In the genomic region with DNA sequence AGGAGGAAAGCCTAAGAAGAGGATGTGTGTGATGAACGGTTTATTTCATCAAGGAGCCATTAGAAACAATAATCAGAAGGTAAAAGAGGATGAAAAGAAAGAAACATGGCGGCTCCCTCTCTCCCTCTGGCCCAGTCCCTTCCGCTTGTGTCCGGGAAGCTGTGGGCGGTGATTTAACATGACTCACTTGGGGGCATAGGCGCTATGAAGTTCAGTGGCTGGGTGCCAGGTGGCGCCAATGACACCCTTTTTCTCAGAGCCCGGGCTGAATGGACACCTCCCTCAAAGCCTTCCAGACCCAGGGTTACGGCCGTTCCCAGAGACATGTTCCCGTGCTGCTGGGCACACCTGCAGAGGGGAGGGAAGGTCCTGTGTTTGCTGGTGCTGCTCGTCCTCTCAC, we compare ENCODE assay signal across 1 cellular context.
TF ChIP-seq lines count a peak whose summit lies in the region.

No MANE protein-coding gene starts in this region.

TF ChIP-seq in K562, 482 proteins besides CTCF, POLR2A, EP300 and RAD21 (continued from another document):
- TF ChIP-seq HMG20B (CRISPR knock-in tag; IDR thresholded peaks at IDR 0.05) = no peak
- TF ChIP-seq HMG20A (CRISPR knock-in tag; conservative IDR thresholded peaks at IDR 0.05) = no peak
- no peak for TF ChIP-seq ZNF696 (CRISPR knock-in tag; conservative IDR thresholded peaks at IDR 0.05)
- no peak for TF ChIP-seq NCOA2 (IDR thresholded peaks at IDR 0.05; ENCODE audit: partially characterized antibody in 2 of 2)
- no peak for TF ChIP-seq ARID2 (IDR thresholded peaks at IDR 0.05)
- TF ChIP-seq HLTF (IDR thresholded peaks at IDR 0.05) = no peak
- TF ChIP-seq BMI1 (IDR thresholded peaks at IDR 0.05; ENCODE audit: low read length) = no peak
- no peak for TF ChIP-seq EZH2 (IDR thresholded peaks at IDR 0.05; ENCODE audit: borderline replicate concordance, low read depth, low read length)
- 0 out of 2 replicates have a peak, but pooled peaks have one; percentile 35 for TF ChIP-seq SMAD4 (CRISPR knock-in tag; conservative IDR thresholded peaks at IDR 0.05)
- 0 out of 2 replicates have a peak, but pooled peaks have one; percentile 6 for TF ChIP-seq NFE2 (IDR thresholded peaks at IDR 0.05; ENCODE audit: low read depth)
- TF ChIP-seq RFX7 (CRISPR knock-in tag; IDR thresholded peaks at IDR 0.05) = no peak
- no peak for TF ChIP-seq ZNF217 (CRISPR knock-in tag; IDR thresholded peaks at IDR 0.05)
- TF ChIP-seq ZNF134 (CRISPR knock-in tag; conservative IDR thresholded peaks at IDR 0.05) = no peak
- no peak for TF ChIP-seq BRD4 (IDR thresholded peaks at IDR 0.05)
- TF ChIP-seq ZEB2 (IDR thresholded peaks at IDR 0.05) = no peak
- TF ChIP-seq FOXA1 (IDR thresholded peaks at IDR 0.05; ENCODE audit: borderline replicate concordance) = no peak
- TF ChIP-seq, protein P1, sequence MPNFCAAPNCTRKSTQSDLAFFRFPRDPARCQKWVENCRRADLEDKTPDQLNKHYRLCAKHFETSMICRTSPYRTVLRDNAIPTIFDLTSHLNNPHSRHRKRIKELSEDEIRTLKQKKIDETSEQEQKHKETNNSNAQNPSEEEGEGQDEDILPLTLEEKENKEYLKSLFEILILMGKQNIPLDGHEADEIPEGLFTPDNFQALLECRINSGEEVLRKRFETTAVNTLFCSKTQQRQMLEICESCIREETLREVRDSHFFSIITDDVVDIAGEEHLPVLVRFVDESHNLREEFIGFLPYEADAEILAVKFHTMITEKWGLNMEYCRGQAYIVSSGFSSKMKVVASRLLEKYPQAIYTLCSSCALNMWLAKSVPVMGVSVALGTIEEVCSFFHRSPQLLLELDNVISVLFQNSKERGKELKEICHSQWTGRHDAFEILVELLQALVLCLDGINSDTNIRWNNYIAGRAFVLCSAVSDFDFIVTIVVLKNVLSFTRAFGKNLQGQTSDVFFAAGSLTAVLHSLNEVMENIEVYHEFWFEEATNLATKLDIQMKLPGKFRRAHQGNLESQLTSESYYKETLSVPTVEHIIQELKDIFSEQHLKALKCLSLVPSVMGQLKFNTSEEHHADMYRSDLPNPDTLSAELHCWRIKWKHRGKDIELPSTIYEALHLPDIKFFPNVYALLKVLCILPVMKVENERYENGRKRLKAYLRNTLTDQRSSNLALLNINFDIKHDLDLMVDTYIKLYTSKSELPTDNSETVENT (CRISPR knock-in tag; IDR thresholded peaks at IDR 0.05) = no peak
- no peak for TF ChIP-seq SRF (CRISPR knock-in tag; IDR thresholded peaks at IDR 0.05)
- no peak for TF ChIP-seq PHB (CRISPR knock-in tag; IDR thresholded peaks at IDR 0.05)
- TF ChIP-seq, protein P2, sequence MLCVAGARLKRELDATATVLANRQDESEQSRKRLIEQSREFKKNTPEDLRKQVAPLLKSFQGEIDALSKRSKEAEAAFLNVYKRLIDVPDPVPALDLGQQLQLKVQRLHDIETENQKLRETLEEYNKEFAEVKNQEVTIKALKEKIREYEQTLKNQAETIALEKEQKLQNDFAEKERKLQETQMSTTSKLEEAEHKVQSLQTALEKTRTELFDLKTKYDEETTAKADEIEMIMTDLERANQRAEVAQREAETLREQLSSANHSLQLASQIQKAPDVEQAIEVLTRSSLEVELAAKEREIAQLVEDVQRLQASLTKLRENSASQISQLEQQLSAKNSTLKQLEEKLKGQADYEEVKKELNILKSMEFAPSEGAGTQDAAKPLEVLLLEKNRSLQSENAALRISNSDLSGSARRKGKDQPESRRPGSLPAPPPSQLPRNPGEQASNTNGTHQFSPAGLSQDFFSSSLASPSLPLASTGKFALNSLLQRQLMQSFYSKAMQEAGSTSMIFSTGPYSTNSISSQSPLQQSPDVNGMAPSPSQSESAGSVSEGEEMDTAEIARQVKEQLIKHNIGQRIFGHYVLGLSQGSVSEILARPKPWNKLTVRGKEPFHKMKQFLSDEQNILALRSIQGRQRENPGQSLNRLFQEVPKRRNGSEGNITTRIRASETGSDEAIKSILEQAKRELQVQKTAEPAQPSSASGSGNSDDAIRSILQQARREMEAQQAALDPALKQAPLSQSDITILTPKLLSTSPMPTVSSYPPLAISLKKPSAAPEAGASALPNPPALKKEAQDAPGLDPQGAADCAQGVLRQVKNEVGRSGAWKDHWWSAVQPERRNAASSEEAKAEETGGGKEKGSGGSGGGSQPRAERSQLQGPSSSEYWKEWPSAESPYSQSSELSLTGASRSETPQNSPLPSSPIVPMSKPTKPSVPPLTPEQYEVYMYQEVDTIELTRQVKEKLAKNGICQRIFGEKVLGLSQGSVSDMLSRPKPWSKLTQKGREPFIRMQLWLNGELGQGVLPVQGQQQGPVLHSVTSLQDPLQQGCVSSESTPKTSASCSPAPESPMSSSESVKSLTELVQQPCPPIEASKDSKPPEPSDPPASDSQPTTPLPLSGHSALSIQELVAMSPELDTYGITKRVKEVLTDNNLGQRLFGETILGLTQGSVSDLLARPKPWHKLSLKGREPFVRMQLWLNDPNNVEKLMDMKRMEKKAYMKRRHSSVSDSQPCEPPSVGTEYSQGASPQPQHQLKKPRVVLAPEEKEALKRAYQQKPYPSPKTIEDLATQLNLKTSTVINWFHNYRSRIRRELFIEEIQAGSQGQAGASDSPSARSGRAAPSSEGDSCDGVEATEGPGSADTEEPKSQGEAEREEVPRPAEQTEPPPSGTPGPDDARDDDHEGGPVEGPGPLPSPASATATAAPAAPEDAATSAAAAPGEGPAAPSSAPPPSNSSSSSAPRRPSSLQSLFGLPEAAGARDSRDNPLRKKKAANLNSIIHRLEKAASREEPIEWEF (CRISPR knock-in tag; IDR thresholded peaks at IDR 0.05) = no peak
- TF ChIP-seq XRCC5 (IDR thresholded peaks at IDR 0.05; ENCODE audit: low read depth, low read length) = no peak
- no peak for TF ChIP-seq MEIS2 (IDR thresholded peaks at IDR 0.05; ENCODE audit: partially characterized antibody)
- TF ChIP-seq SAFB2 (IDR thresholded peaks at IDR 0.05; ENCODE audit: borderline replicate concordance, low read depth, low read length, severe bottlenecking) = no peak
- no peak for TF ChIP-seq XRCC4 (IDR thresholded peaks at IDR 0.05; ENCODE audit: extremely low read depth, insufficient read depth, insufficient read length)
- TF ChIP-seq EHMT2 (IDR thresholded peaks at IDR 0.05) = peak; percentile 85; the same call in 1 of the 2 replicates
- no peak for TF ChIP-seq PCBP2 (IDR thresholded peaks at IDR 0.05; ENCODE audit: low read depth, low read length, poor library complexity, severe bottlenecking)
- TF ChIP-seq FUS (optimal IDR thresholded peaks at IDR 0.05; ENCODE audit: low read depth, low read length) = no peak
- TF ChIP-seq, protein P3, sequence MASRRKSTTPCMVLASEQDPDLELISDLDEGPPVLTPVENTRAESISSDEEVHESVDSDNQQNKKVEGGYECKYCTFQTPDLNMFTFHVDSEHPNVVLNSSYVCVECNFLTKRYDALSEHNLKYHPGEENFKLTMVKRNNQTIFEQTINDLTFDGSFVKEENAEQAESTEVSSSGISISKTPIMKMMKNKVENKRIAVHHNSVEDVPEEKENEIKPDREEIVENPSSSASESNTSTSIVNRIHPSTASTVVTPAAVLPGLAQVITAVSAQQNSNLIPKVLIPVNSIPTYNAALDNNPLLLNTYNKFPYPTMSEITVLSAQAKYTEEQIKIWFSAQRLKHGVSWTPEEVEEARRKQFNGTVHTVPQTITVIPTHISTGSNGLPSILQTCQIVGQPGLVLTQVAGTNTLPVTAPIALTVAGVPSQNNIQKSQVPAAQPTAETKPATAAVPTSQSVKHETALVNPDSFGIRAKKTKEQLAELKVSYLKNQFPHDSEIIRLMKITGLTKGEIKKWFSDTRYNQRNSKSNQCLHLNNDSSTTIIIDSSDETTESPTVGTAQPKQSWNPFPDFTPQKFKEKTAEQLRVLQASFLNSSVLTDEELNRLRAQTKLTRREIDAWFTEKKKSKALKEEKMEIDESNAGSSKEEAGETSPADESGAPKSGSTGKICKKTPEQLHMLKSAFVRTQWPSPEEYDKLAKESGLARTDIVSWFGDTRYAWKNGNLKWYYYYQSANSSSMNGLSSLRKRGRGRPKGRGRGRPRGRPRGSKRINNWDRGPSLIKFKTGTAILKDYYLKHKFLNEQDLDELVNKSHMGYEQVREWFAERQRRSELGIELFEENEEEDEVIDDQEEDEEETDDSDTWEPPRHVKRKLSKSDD (conservative IDR thresholded peaks at IDR 0.05; ENCODE audit: low read length) = no peak
- no peak for TF ChIP-seq ZSCAN29 (IDR thresholded peaks at IDR 0.05)
- TF ChIP-seq, protein P4, sequence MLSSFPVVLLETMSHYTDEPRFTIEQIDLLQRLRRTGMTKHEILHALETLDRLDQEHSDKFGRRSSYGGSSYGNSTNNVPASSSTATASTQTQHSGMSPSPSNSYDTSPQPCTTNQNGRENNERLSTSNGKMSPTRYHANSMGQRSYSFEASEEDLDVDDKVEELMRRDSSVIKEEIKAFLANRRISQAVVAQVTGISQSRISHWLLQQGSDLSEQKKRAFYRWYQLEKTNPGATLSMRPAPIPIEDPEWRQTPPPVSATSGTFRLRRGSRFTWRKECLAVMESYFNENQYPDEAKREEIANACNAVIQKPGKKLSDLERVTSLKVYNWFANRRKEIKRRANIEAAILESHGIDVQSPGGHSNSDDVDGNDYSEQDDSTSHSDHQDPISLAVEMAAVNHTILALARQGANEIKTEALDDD (IDR thresholded peaks at IDR 0.05) = no peak
- TF ChIP-seq, protein P5, sequence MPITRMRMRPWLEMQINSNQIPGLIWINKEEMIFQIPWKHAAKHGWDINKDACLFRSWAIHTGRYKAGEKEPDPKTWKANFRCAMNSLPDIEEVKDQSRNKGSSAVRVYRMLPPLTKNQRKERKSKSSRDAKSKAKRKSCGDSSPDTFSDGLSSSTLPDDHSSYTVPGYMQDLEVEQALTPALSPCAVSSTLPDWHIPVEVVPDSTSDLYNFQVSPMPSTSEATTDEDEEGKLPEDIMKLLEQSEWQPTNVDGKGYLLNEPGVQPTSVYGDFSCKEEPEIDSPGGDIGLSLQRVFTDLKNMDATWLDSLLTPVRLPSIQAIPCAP (CRISPR knock-in tag; IDR thresholded peaks at IDR 0.05; ENCODE audit: borderline replicate concordance) = no peak
- peak; percentile 63 for TF ChIP-seq NFIC (IDR thresholded peaks at IDR 0.05)
- TF ChIP-seq SMC3 (conservative IDR thresholded peaks at IDR 0.05; ENCODE audit: insufficient read depth, low read depth, low read length) = no peak
- no peak for TF ChIP-seq POLR3A (IDR thresholded peaks at IDR 0.05; ENCODE audit: borderline replicate concordance, extremely low read depth, insufficient read depth, insufficient read length)
- TF ChIP-seq ZNF57 (CRISPR knock-in tag; IDR thresholded peaks at IDR 0.05) = no peak
- TF ChIP-seq, protein P6, sequence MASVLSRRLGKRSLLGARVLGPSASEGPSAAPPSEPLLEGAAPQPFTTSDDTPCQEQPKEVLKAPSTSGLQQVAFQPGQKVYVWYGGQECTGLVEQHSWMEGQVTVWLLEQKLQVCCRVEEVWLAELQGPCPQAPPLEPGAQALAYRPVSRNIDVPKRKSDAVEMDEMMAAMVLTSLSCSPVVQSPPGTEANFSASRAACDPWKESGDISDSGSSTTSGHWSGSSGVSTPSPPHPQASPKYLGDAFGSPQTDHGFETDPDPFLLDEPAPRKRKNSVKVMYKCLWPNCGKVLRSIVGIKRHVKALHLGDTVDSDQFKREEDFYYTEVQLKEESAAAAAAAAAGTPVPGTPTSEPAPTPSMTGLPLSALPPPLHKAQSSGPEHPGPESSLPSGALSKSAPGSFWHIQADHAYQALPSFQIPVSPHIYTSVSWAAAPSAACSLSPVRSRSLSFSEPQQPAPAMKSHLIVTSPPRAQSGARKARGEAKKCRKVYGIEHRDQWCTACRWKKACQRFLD (CRISPR knock-in tag; IDR thresholded peaks at IDR 0.05) = no peak
- TF ChIP-seq, protein P7, sequence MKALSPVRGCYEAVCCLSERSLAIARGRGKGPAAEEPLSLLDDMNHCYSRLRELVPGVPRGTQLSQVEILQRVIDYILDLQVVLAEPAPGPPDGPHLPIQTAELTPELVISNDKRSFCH (CRISPR knock-in tag; IDR thresholded peaks at IDR 0.05) = no peak
- TF ChIP-seq, protein P7 (tag; IDR thresholded peaks at IDR 0.05) = no peak
- peak in 2 of 3 experiments; percentile 65 to 90 for TF ChIP-seq YY1 (IDR thresholded peaks at IDR 0.05; ENCODE audit: borderline replicate concordance in 1 of 3, control insufficient read depth in 1 of 3, extremely low read depth in 1 of 3, insufficient read depth in 3 of 3, insufficient read length in 1 of 3, insufficient replicate concordance in 2 of 3, low read depth in 1 of 3, low read length in 2 of 3)
- TF ChIP-seq ZNF584 (CRISPR knock-in tag; IDR thresholded peaks at IDR 0.05; ENCODE audit: low read depth) = 0 out of 2 replicates have a peak, but pooled peaks have one; percentile 18
- no peak for TF ChIP-seq MYNN (IDR thresholded peaks at IDR 0.05)
- TF ChIP-seq MYNN (CRISPR knock-in tag; IDR thresholded peaks at IDR 0.05) = no peak
- TF ChIP-seq, protein P8, sequence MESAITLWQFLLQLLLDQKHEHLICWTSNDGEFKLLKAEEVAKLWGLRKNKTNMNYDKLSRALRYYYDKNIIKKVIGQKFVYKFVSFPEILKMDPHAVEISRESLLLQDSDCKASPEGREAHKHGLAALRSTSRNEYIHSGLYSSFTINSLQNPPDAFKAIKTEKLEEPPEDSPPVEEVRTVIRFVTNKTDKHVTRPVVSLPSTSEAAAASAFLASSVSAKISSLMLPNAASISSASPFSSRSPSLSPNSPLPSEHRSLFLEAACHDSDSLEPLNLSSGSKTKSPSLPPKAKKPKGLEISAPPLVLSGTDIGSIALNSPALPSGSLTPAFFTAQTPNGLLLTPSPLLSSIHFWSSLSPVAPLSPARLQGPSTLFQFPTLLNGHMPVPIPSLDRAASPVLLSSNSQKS (CRISPR knock-in tag; IDR thresholded peaks at IDR 0.05) = no peak
- TF ChIP-seq TAF15 (IDR thresholded peaks at IDR 0.05; ENCODE audit: low read depth, low read length) = no peak
- TF ChIP-seq PTBP1 (IDR thresholded peaks at IDR 0.05; ENCODE audit: low read depth, low read length) = no peak
